15 cellular contexts compared by ENCODE assay signal in genomic region chr3:14448756-14449728, GRCh38. TPM values are rescaled to one million over a fixed set of nuclear protein-coding genes. Genes with fewer than 3 reads are reported as not detected.
DNase-seq lines count a peak whose midpoint lies in the region; ATAC-seq and TF ChIP-seq lines count a peak whose summit lies in the region.
"Had no signal": no experiment of that assay in that cellular context is flagged by ENCODE, and none has a peak within 500 bp of the region (broad histone marks: within the 10 kb centered on the region; RNA-seq: fewer than 3 reads in every experiment).

No MANE protein-coding gene starts in this region.

- ATAC-seq in WTC11 (no peak), HG02623 (IDR thresholded peaks at IDR 0.05; ENCODE audit: unreplicated experiment) (no peak)
- ATAC-seq: GM23338, Right ventricle myocardium inferior had no signal

- H2AFZ ChIP-seq in osteoblast (ENCODE audit: low read length) = no peak overlapping the region
- H2AFZ ChIP-seq: GM23338 had no signal

- POLR2A ChIA-PET in WTC11 (lab: Charles Lee) = no interaction called here

- H4K20me1 ChIP-seq in osteoblast (ENCODE audit: insufficient read depth, low read length) = peaks cover 25% of the 10 kb centered on the region

- no peak overlapping the region for H3K4me2 ChIP-seq in osteoblast (ENCODE audit: insufficient read depth, low read length)
- H3K4me2 ChIP-seq: GM23338, KMS-11 had no signal

- H3K79me2 ChIP-seq in osteoblast (ENCODE audit: insufficient read depth, low read length) = peaks cover 2% of the 10 kb centered on the region

- no peaks in the 10 kb centered on the region for H3K9me3 Mint-ChIP-seq in activated naive CD4-positive, alpha-beta T cell treated with anti-CD3 and anti-CD28 coated beads, Interleukin-2, amount 50 U/mL, for 24 hours
- H3K9me3 Mint-ChIP-seq in IgD-negative memory B cell (no peaks in the 10 kb centered on the region), WTC11 (peaks cover 12% of the 10 kb centered on the region)
- H3K9me3 Mint-ChIP-seq: GM23338 had no signal

- no peak overlapping the region for H3K4me3 Mint-ChIP-seq in activated naive CD4-positive, alpha-beta T cell treated with anti-CD3 and anti-CD28 coated beads, Interleukin-2, amount 50 U/mL, for 24 hours
- no peak overlapping the region for H3K4me3 Mint-ChIP-seq in IgD-negative memory B cell
- no peak overlapping the region for H3K4me3 Mint-ChIP-seq in WTC11
- H3K4me3 Mint-ChIP-seq: GM23338 had no signal

- DNase-seq in activated naive CD4-positive, alpha-beta T cell treated with Interleukin-2 at 50 U/mL for 16 hours = no peak
- DNase-seq in WTC11 (ENCODE audit: low spot score) (no peak), osteoblast (ENCODE audit: insufficient read length, low spot score, missing footprints) (peak; percentile 37), SHP77 (lab: John Stamatoyannopoulos, UW) (no peak), BE2C (no peak)
- DNase-seq: NCI-H1105, NCI-H187, NCI-H774 had no signal

- H3K27me3 Mint-ChIP-seq in activated naive CD4-positive, alpha-beta T cell treated with anti-CD3 and anti-CD28 coated beads, Interleukin-2, amount 50 U/mL, for 24 hours = no peaks in the 10 kb centered on the region
- H3K27me3 Mint-ChIP-seq in IgD-negative memory B cell (no peaks in the 10 kb centered on the region), WTC11 (ENCODE audit: low read depth) (no peaks in the 10 kb centered on the region)

- no peak for TF ChIP-seq CTCF in WTC11 (IDR thresholded peaks at IDR 0.05)
- no peak for TF ChIP-seq CTCF in osteoblast (IDR thresholded peaks at IDR 0.05; ENCODE audit: extremely low read depth, low read depth, low read length)
- TF ChIP-seq CTCF in BE2C (IDR thresholded peaks at IDR 0.05; ENCODE audit: low read depth, low read length) = no peak

- H3K9me3 ChIP-seq in osteoblast (ENCODE audit: low read depth, low read length) (no peaks in the 10 kb centered on the region), BE2C (no peaks in the 10 kb centered on the region)

- CTCF ChIA-PET in WTC11 (lab: Charles Lee) = no interaction called here

- no peaks in the 10 kb centered on the region for H3K27me3 ChIP-seq in osteoblast (ENCODE audit: insufficient read depth, low read length)
- H3K27me3 ChIP-seq in BE2C = no peaks in the 10 kb centered on the region

- no peak overlapping the region for H3K27ac ChIP-seq in osteoblast (ENCODE audit: low read depth, low read length)
- H3K27ac ChIP-seq: HL-60, KMS-11 had no signal

- no peak overlapping the region for H3K4me3 ChIP-seq in osteoblast (ENCODE audit: insufficient read depth, low read length)
- H3K4me3 ChIP-seq in BE2C (ENCODE audit: low read depth, low read length) = no peak overlapping the region
- H3K4me3 ChIP-seq: GM23338 had no signal

- H3K27ac Mint-ChIP-seq in activated naive CD4-positive, alpha-beta T cell treated with anti-CD3 and anti-CD28 coated beads, Interleukin-2, amount 50 U/mL, for 24 hours = peak overlapping the region; percentile 32
- peak overlapping the region; percentile 39 to 47 (median 45) for H3K27ac Mint-ChIP-seq in IgD-negative memory B cell
- peak overlapping the region; percentile 64 for H3K27ac Mint-ChIP-seq in WTC11
- H3K27ac Mint-ChIP-seq: GM23338 had no signal

- H3K4me1 Mint-ChIP-seq in activated naive CD4-positive, alpha-beta T cell treated with anti-CD3 and anti-CD28 coated beads, Interleukin-2, amount 50 U/mL, for 24 hours = peaks cover 3% of the 10 kb centered on the region
- H3K4me1 Mint-ChIP-seq in IgD-negative memory B cell (peaks cover 6 to 7% (median 7%) of the 10 kb centered on the region in 3 donors), WTC11 (no peaks in the 10 kb centered on the region)
- H3K4me1 Mint-ChIP-seq: GM23338 had no signal

- H3K4me1 ChIP-seq in osteoblast (ENCODE audit: insufficient read depth, low read length) (peaks cover 20% of the 10 kb centered on the region), BE2C (peaks cover 14% of the 10 kb centered on the region)

- H3K36me3 ChIP-seq in osteoblast (ENCODE audit: insufficient read depth, low read length) = peaks cover 75% of the 10 kb centered on the region
- H3K36me3 ChIP-seq in BE2C = peaks cover 50% of the 10 kb centered on the region

- H3K36me3 Mint-ChIP-seq in activated naive CD4-positive, alpha-beta T cell treated with anti-CD3 and anti-CD28 coated beads, Interleukin-2, amount 50 U/mL, for 24 hours = peaks cover 31% of the 10 kb centered on the region
- H3K36me3 Mint-ChIP-seq in IgD-negative memory B cell (peaks cover 19% of the 10 kb centered on the region), WTC11 (peaks cover 84% of the 10 kb centered on the region)

TF ChIP-seq in WTC11, 78 proteins besides CTCF, POLR2A, EP300 and RAD21:
- no peak for TF ChIP-seq NFYB (CRISPR knock-in tag; conservative IDR thresholded peaks at IDR 0.05; ENCODE audit: low read depth)
- no peak for TF ChIP-seq MXD4 (CRISPR knock-in tag; IDR thresholded peaks at IDR 0.05; ENCODE audit: borderline replicate concordance)
- TF ChIP-seq EMX1 (CRISPR knock-in tag; IDR thresholded peaks at IDR 0.05) = no peak
- no peak for TF ChIP-seq FOXP1 (CRISPR knock-in tag; IDR thresholded peaks at IDR 0.05; ENCODE audit: borderline replicate concordance)
- no peak for TF ChIP-seq NR1H2 (CRISPR knock-in tag; IDR thresholded peaks at IDR 0.05)
- TF ChIP-seq TP53 (CRISPR knock-in tag; IDR thresholded peaks at IDR 0.05) = no peak
- TF ChIP-seq NFE2L1 (CRISPR knock-in tag; IDR thresholded peaks at IDR 0.05) = no peak
- TF ChIP-seq, protein P1, sequence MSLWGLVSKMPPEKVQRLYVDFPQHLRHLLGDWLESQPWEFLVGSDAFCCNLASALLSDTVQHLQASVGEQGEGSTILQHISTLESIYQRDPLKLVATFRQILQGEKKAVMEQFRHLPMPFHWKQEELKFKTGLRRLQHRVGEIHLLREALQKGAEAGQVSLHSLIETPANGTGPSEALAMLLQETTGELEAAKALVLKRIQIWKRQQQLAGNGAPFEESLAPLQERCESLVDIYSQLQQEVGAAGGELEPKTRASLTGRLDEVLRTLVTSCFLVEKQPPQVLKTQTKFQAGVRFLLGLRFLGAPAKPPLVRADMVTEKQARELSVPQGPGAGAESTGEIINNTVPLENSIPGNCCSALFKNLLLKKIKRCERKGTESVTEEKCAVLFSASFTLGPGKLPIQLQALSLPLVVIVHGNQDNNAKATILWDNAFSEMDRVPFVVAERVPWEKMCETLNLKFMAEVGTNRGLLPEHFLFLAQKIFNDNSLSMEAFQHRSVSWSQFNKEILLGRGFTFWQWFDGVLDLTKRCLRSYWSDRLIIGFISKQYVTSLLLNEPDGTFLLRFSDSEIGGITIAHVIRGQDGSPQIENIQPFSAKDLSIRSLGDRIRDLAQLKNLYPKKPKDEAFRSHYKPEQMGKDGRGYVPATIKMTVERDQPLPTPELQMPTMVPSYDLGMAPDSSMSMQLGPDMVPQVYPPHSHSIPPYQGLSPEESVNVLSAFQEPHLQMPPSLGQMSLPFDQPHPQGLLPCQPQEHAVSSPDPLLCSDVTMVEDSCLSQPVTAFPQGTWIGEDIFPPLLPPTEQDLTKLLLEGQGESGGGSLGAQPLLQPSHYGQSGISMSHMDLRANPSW (CRISPR knock-in tag; conservative IDR thresholded peaks at IDR 0.05; ENCODE audit: low read depth) = no peak
- TF ChIP-seq CREM (CRISPR knock-in tag; IDR thresholded peaks at IDR 0.05) = no peak
- TF ChIP-seq, protein P2, sequence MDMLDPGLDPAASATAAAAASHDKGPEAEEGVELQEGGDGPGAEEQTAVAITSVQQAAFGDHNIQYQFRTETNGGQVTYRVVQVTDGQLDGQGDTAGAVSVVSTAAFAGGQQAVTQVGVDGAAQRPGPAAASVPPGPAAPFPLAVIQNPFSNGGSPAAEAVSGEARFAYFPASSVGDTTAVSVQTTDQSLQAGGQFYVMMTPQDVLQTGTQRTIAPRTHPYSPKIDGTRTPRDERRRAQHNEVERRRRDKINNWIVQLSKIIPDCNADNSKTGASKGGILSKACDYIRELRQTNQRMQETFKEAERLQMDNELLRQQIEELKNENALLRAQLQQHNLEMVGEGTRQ (CRISPR knock-in tag; IDR thresholded peaks at IDR 0.05) = no peak
- TF ChIP-seq, protein P3, sequence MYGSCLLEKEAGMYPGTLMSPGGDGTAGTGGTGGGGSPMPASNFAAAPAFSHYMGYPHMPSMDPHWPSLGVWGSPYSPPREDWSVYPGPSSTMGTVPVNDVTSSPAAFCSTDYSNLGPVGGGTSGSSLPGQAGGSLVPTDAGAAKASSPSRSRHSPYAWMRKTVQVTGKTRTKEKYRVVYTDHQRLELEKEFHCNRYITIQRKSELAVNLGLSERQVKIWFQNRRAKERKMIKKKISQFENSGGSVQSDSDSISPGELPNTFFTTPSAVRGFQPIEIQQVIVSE (CRISPR knock-in tag; IDR thresholded peaks at IDR 0.05; ENCODE audit: borderline replicate concordance) = no peak
- no peak for TF ChIP-seq FOXJ3 (CRISPR knock-in tag; IDR thresholded peaks at IDR 0.05; ENCODE audit: borderline replicate concordance)

RNA-seq across cellular contexts. Expression of gene SLC6A6, which starts 46.6 kb away (rescaled TPM):
- polyA plus RNA-seq in IgD-negative memory B cell = 7.6 TPM
- total RNA-seq in WTC11 (2021) (144 to 211 TPM (median 147 TPM) in 3 replicates), osteoblast (76.6 and 86.5 TPM in 2 replicates)
- polyA plus RNA-seq in BE2C (2012; ENCODE audit: insufficient read depth, insufficient read length, low read depth) = 12.8 TPM
